In genomic region chr10:67723601-67724000, GRCh38 we compare ENCODE assay signal across 2 cellular contexts.
TF ChIP-seq lines count a peak whose summit lies in the region.

No MANE protein-coding gene starts in this region.

TF ChIP-seq in GM12878, 131 proteins besides CTCF, POLR2A, EP300 and RAD21:
- no peak for TF ChIP-seq ZBTB11 (CRISPR knock-in tag; IDR thresholded peaks at IDR 0.05)
- no peak for TF ChIP-seq TCF7 (IDR thresholded peaks at IDR 0.05; ENCODE audit: borderline replicate concordance)
- TF ChIP-seq SUPT20H (IDR thresholded peaks at IDR 0.05; ENCODE audit: borderline replicate concordance, control insufficient read depth, low read depth, low read length) = no peak
- no peak for TF ChIP-seq SREBF1 (IDR thresholded peaks at IDR 0.05; ENCODE audit: low read length)

TF ChIP-seq in WTC11, 78 proteins besides CTCF, POLR2A, EP300 and RAD21:
- TF ChIP-seq CREB1 (CRISPR knock-in tag; IDR thresholded peaks at IDR 0.05) = no peak
